27 cellular contexts compared by ENCODE assay signal in the genomic region with DNA sequence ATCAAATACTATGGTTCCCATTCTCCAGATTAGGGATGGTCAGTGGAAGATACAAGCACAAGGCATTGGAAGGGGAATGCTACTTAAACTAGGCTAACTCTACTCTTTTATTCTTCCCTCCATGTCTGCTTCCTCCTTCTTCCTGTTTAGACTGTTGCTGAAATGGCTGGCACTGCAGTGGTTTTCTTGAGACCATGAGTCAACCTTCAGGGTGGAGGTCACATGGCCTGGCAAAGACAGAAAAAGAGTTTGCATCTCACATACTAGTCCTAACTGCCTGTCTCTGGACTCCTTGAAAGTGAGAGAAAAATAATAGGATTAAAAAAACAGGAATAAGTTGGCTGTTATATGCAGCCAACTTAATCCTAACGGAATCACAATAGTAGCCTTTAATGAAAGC. TPM values are rescaled to one million over a fixed set of nuclear protein-coding genes. Genes with fewer than 3 reads are reported as not detected.
DNase-seq lines count a peak whose midpoint lies in the region; ATAC-seq and TF ChIP-seq lines count a peak whose summit lies in the region.
"Had no signal": no experiment of that assay in that cellular context is flagged by ENCODE, and none has a peak within 500 bp of the region (broad histone marks: within the 10 kb centered on the region; RNA-seq: fewer than 3 reads in every experiment).

No MANE protein-coding gene starts in this region.

- TF ChIP-seq CTCF in IMR-90 (conservative IDR thresholded peaks at IDR 0.05; ENCODE audit: low read depth, low read length) = no peak

- H4K8ac ChIP-seq in IMR-90 (ENCODE audit: low read depth in 2 of 2, low read length in 2 of 2) = no peak overlapping the region

- no peak overlapping the region for H3K27ac Mint-ChIP-seq in activated CD4-positive, alpha-beta T cell treated with anti-CD3 and anti-CD28 coated beads for 36 hours
- no peak overlapping the region for H3K27ac Mint-ChIP-seq in activated T-helper 17 cell treated with anti-CD3 and anti-CD28 coated beads, Interleukin-2, amount 50 U/mL, for 72 hours
- H3K27ac Mint-ChIP-seq: CD14-positive monocyte; CD8-positive, alpha-beta memory T cell had no signal

- H3K9me3 ChIP-seq in IMR-90 (ENCODE audit: control insufficient read depth, insufficient read depth, low read length) = no peaks in the 10 kb centered on the region
- H3K9me3 ChIP-seq: BE2C, SJSA1 had no signal

- no peaks in the 10 kb centered on the region for H3K4me1 Mint-ChIP-seq in activated CD4-positive, alpha-beta T cell treated with anti-CD3 and anti-CD28 coated beads for 36 hours
- no peaks in the 10 kb centered on the region for H3K4me1 Mint-ChIP-seq in activated T-helper 17 cell treated with anti-CD3 and anti-CD28 coated beads, Interleukin-2, amount 50 U/mL, for 72 hours
- H3K4me1 Mint-ChIP-seq: CD14-positive monocyte; CD8-positive, alpha-beta memory T cell had no signal

- no CpG with 5 or more reads among the region's 1 CpG for WGBS in IMR-90 (ENCODE audit: extremely low coverage in 2 of 2, insufficient read length in 1 of 2), 2 experiments

- no peak overlapping the region for H3K27ac ChIP-seq in IMR-90 (ENCODE audit: insufficient read depth, low read length)
- H3K27ac ChIP-seq: SJSA1 had no signal

- intact Hi-C loops in activated CD4-positive, alpha-beta T cell treated with anti-CD3 and anti-CD28 coated beads for 36 hours (cut with DNase I, micrococcal nuclease) = no loop called here
- intact Hi-C loops in IMR-90 (cut with micrococcal nuclease) (no loop called here), cardiac septum (cut with DNase I) (no loop called here)

- peaks cover 27% of the 10 kb centered on the region for H3K36me3 ChIP-seq in IMR-90 (ENCODE audit: control insufficient read depth, insufficient read depth, low read length)
- H3K36me3 ChIP-seq: SJSA1 had no signal

- no peak overlapping the region for H2AK9ac ChIP-seq in IMR-90 (replicated peaks; ENCODE audit: low read depth, low read length, poor library complexity)

- no peak overlapping the region for H3K4me3 ChIP-seq in IMR-90 (ENCODE audit: insufficient read depth, low read depth, low read length)
- H3K4me3 ChIP-seq: SJSA1 had no signal

- H3K4me3 Mint-ChIP-seq in activated CD4-positive, alpha-beta T cell treated with anti-CD3 and anti-CD28 coated beads for 36 hours = no peak overlapping the region
- H3K4me3 Mint-ChIP-seq in activated T-helper 17 cell treated with anti-CD3 and anti-CD28 coated beads, Interleukin-2, amount 50 U/mL, for 72 hours = no peak overlapping the region
- H3K4me3 Mint-ChIP-seq: CD14-positive monocyte; CD8-positive, alpha-beta memory T cell; IgD-negative memory B cell had no signal

- no peak overlapping the region for H2AFZ ChIP-seq in IMR-90 (replicated peaks; ENCODE audit: low read length, poor library complexity)

- BruUV-seq in IMR-90 (replicated peaks; lab: Mats Ljungman, UMichigan) = no TSS peak

- H3K14ac ChIP-seq in IMR-90 (replicated peaks; ENCODE audit: low read depth, low read length) = no peak overlapping the region

- no peak overlapping the region for H3K4ac ChIP-seq in IMR-90 (ENCODE audit: low read depth, low read length)

- H4K20me1 ChIP-seq in IMR-90 (ENCODE audit: insufficient read depth, low read length) = no peaks in the 10 kb centered on the region

- in situ Hi-C loops in IMR-90 (cut with MboI; ENCODE audit: low sequenced_read_pairs) = no loop called here

- TF ChIP-seq RAD21 in IMR-90 (IDR thresholded peaks at IDR 0.05; ENCODE audit: low read length) = no peak

- no peak overlapping the region for H3K18ac ChIP-seq in IMR-90 (ENCODE audit: low read depth, low read length)

- H3K4me1 ChIP-seq in IMR-90 (ENCODE audit: control insufficient read depth, insufficient read depth, low read length) = no peaks in the 10 kb centered on the region
- H3K4me1 ChIP-seq: BE2C, SJSA1 had no signal

- no peak for DNase-seq in activated CD4-positive, alpha-beta T cell treated with anti-CD3 and anti-CD28 coated beads for 36 hours
- DNase-seq in activated CD4-positive, alpha-beta T cell treated with anti-CD3 and anti-CD28 coated beads for 1 hour = no peak
- DNase-seq in IMR-90 (no peak), cardiac septum (ENCODE audit: low spot score) (no peak), NCI-H2196 treated with DMSO at 0.1 percent for 48 hours (lab: John Stamatoyannopoulos, UW; ENCODE audit: unreplicated experiment) (no peak)
- DNase-seq: 8988T; ACHN; BE2C; CD8-positive, alpha-beta memory T cell; DMS 273 treated with DMSO at 0.1 percent for 48 hours; DMS79; Karpas-422; NCI-H1092; NCI-H1417 treated with DMSO at 0.1 percent for 48 hours; NCI-H1694 treated with DMSO at 0.1 percent for 48 hours; NCI-H2081; NCI-H226; NCI-H510A; NCI-H69; Right ventricle myocardium superior; RPMI8226 had no signal

- H3K36me3 Mint-ChIP-seq in activated CD4-positive, alpha-beta T cell treated with anti-CD3 and anti-CD28 coated beads for 36 hours (ENCODE audit: low read depth) = no peaks in the 10 kb centered on the region
- no peaks in the 10 kb centered on the region for H3K36me3 Mint-ChIP-seq in activated T-helper 17 cell treated with anti-CD3 and anti-CD28 coated beads, Interleukin-2, amount 50 U/mL, for 72 hours (ENCODE audit: low read depth)
- H3K36me3 Mint-ChIP-seq: CD8-positive, alpha-beta memory T cell had no signal

- dilution Hi-C loops in IMR-90 (cut with HindIII; ENCODE audit: low sequenced_read_pairs, unreplicated experiment) = no loop called here

- no peak overlapping the region for H2AK5ac ChIP-seq in IMR-90 (ENCODE audit: low read depth, low read length)

- CTCF ChIA-PET in activated CD4-positive, alpha-beta T cell treated with anti-CD3 and anti-CD28 coated beads for 36 hours (lab: Charles Lee) = interaction anchor here (1.3 kb wide), 1 partner anchor 22 kb away, joined by 4 read pairs; no protein-coding TSS in a partner anchor
- CTCF ChIA-PET in IMR-90 (lab: Yijun Ruan, JAX) = no interaction called here

- peak; percentile 26 for ATAC-seq in activated CD4-positive, alpha-beta T cell treated with anti-CD3 and anti-CD28 coated beads for 36 hours
- ATAC-seq in IMR-90 (ENCODE audit: low read depth) (no peak), HG03342 (IDR thresholded peaks at IDR 0.05; ENCODE audit: unreplicated experiment) (no peak), GM19455 (IDR thresholded peaks at IDR 0.05; ENCODE audit: unreplicated experiment) (no peak)
- peak; percentile 76 for ATAC-seq in activated T-helper 17 cell treated with anti-CD3 and anti-CD28 coated beads, Interleukin-2, amount 50 U/mL, for 72 hours (replicated peaks)

- H3K56ac ChIP-seq in IMR-90 (ENCODE audit: extremely low read depth, insufficient read depth, low read length) = no peak overlapping the region

- H2BK5ac ChIP-seq in IMR-90 (ENCODE audit: low read depth, low read length, poor library complexity, severe bottlenecking) = no peak overlapping the region

- POLR2A ChIA-PET in activated CD4-positive, alpha-beta T cell treated with anti-CD3 and anti-CD28 coated beads for 36 hours (lab: Charles Lee) = no interaction called here
- POLR2A ChIA-PET in IMR-90 (lab: Charles Lee; ENCODE audit: unreplicated experiment) = no interaction called here

- no peak overlapping the region for H2BK120ac ChIP-seq in IMR-90 (ENCODE audit: low read depth, low read length)

- TF ChIP-seq POLR2A in IMR-90 (IDR thresholded peaks at IDR 0.05; ENCODE audit: low read depth, low read length) = no peak

- no peak overlapping the region for H2BK15ac ChIP-seq in IMR-90 (ENCODE audit: low read depth, low read length)

- H3K9ac ChIP-seq in IMR-90 (ENCODE audit: low read depth, low read length) = no peak overlapping the region

- no peaks in the 10 kb centered on the region for H3K27me3 ChIP-seq in IMR-90 (ENCODE audit: control insufficient read depth, insufficient read depth, low read length)
- H3K27me3 ChIP-seq: BE2C, SJSA1 had no signal

- no peak overlapping the region for H4K5ac ChIP-seq in IMR-90 (ENCODE audit: low read depth, low read length)

- H3K4me2 ChIP-seq in IMR-90 (ENCODE audit: low read depth, low read length) = no peak overlapping the region

- no peaks in the 10 kb centered on the region for H3K9me3 Mint-ChIP-seq in activated CD4-positive, alpha-beta T cell treated with anti-CD3 and anti-CD28 coated beads for 36 hours (ENCODE audit: low read depth)
- peaks cover 4% of the 10 kb centered on the region for H3K9me3 Mint-ChIP-seq in activated T-helper 17 cell treated with anti-CD3 and anti-CD28 coated beads, Interleukin-2, amount 50 U/mL, for 72 hours
- H3K9me3 Mint-ChIP-seq: CD8-positive, alpha-beta memory T cell; IgD-negative memory B cell had no signal

- no peaks in the 10 kb centered on the region; a peak in 1 of 4 replicates for H3K79me1 ChIP-seq in IMR-90 (ENCODE audit: low read depth in 1 of 2, low read length in 2 of 2)

- no peak overlapping the region for H4K91ac ChIP-seq in IMR-90 (ENCODE audit: insufficient read depth, low read depth, low read length)

- no peaks in the 10 kb centered on the region for H3K27me3 Mint-ChIP-seq in activated CD4-positive, alpha-beta T cell treated with anti-CD3 and anti-CD28 coated beads for 36 hours
- H3K27me3 Mint-ChIP-seq in activated T-helper 17 cell treated with anti-CD3 and anti-CD28 coated beads, Interleukin-2, amount 50 U/mL, for 72 hours = no peaks in the 10 kb centered on the region
- H3K27me3 Mint-ChIP-seq: CD8-positive, alpha-beta memory T cell; IgD-negative memory B cell had no signal

- H3K9me1 ChIP-seq in IMR-90 (ENCODE audit: insufficient read depth, low read length) = no peaks in the 10 kb centered on the region

- no peak overlapping the region for H3K23ac ChIP-seq in IMR-90 (ENCODE audit: low read depth, low read length)

- H2BK20ac ChIP-seq in IMR-90 (ENCODE audit: low read depth, low read length) = no peak overlapping the region

TF ChIP-seq in IMR-90, 13 proteins besides CTCF, POLR2A, EP300 and RAD21:
- TF ChIP-seq, protein P1, sequence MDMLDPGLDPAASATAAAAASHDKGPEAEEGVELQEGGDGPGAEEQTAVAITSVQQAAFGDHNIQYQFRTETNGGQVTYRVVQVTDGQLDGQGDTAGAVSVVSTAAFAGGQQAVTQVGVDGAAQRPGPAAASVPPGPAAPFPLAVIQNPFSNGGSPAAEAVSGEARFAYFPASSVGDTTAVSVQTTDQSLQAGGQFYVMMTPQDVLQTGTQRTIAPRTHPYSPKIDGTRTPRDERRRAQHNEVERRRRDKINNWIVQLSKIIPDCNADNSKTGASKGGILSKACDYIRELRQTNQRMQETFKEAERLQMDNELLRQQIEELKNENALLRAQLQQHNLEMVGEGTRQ (IDR thresholded peaks at IDR 0.05; ENCODE audit: low read depth, low read length) = 0 out of 2 replicates have a peak, but pooled peaks have one; percentile 6
- TF ChIP-seq MAZ (IDR thresholded peaks at IDR 0.05; ENCODE audit: borderline replicate concordance, low read depth, low read length) = no peak
- TF ChIP-seq BHLHE40 (IDR thresholded peaks at IDR 0.05; ENCODE audit: low read depth, low read length) = no peak

RNA-seq across cellular contexts. Expression of a gene that starts 37.0 kb away (rescaled TPM):
- 1 to 10 TPM; 7.1 to 7.6 TPM for total RNA-seq in activated CD4-positive, alpha-beta T cell treated with anti-CD3 and anti-CD28 coated beads for 36 hours
- total RNA-seq in IMR-90 (2012; rRNA removed) (16.7 and 22.8 TPM in 2 replicates), cardiac septum (3.6 TPM)
- polyA plus RNA-seq in IMR-90 (2012; rRNA removed) = 16.2 and 21.1 TPM in 2 replicates
- polyA plus RNA-seq in IMR-90 (2012; cell fraction: cytosol; rRNA removed) = 5.6 and 6.7 TPM in 2 replicates
- 6.2 and 38.4 TPM in 2 replicates for polyA plus RNA-seq in IMR-90 (2012; cell fraction: nucleus; rRNA removed; ENCODE audit: low replicate concordance)
- total RNA-seq in activated T-helper 17 cell treated with anti-CD3 and anti-CD28 coated beads, Interleukin-2, amount 50 U/mL, for 72 hours = 1 to 10 TPM in 1 of 2 donors, under 1 TPM in 1; 0.35 to 2.8 TPM
- polyA plus RNA-seq: CD8-positive, alpha-beta memory T cell had no signal

Comparison
In these comparisons a context has a peak if more than half of its experiments do, and no peak if none do; other contexts are left out.
1. ATAC-seq: peak in activated CD4-positive, alpha-beta T cell treated with anti-CD3 and anti-CD28 coated beads for 36 hours (single experiment) and activated T-helper 17 cell treated with anti-CD3 and anti-CD28 coated beads, Interleukin-2, amount 50 U/mL, for 72 hours (single experiment); none in IMR-90 (single experiment), HG03342 (single experiment) and GM19455 (single experiment).